Comparison of ENCODE assay signal across 9 cellular contexts in genomic region chr3:176867681-176868663, GRCh38.
DNase-seq lines count a peak whose midpoint lies in the region; ATAC-seq and TF ChIP-seq lines count a peak whose summit lies in the region.
"Had no signal": no experiment of that assay in that cellular context is flagged by ENCODE, and none has a peak within 500 bp of the region (broad histone marks: within the 10 kb centered on the region; RNA-seq: fewer than 3 reads in every experiment).

No MANE protein-coding gene starts in this region.

- intact Hi-C loops in mammary epithelial cell (cut with micrococcal nuclease) = no loop called here
- intact Hi-C loops in activated CD8-positive, alpha-beta T cell treated with anti-CD3 and anti-CD28 coated beads for 36 hours (cut with micrococcal nuclease) = no loop called here

- no peaks in the 10 kb centered on the region for H3K4me1 ChIP-seq in mammary epithelial cell (ENCODE audit: insufficient read depth, low read length)

- TF ChIP-seq CTCF in mammary epithelial cell (conservative IDR thresholded peaks at IDR 0.05 in 1 of 2, IDR thresholded peaks at IDR 0.05 in 1 of 2; ENCODE audit: extremely low read depth in 1 of 2, insufficient read depth in 1 of 2, low read depth in 1 of 2, low read length in 2 of 2) = no peak
- no peak for TF ChIP-seq CTCF in activated CD8-positive, alpha-beta T cell treated with anti-CD3 and anti-CD28 coated beads for 36 hours (IDR thresholded peaks at IDR 0.05)

- no peak overlapping the region for H3K4me3 ChIP-seq in mammary epithelial cell (replicated peaks in 1 of 3; ENCODE audit: insufficient read depth in 1 of 3, low read depth in 2 of 3, low read length in 3 of 3)

- peak overlapping the region; percentile 25 for H2AFZ ChIP-seq in mammary epithelial cell (ENCODE audit: low read depth, low read length)

- no peaks in the 10 kb centered on the region for H3K9me3 ChIP-seq in mammary epithelial cell (replicated peaks; ENCODE audit: insufficient read depth, low read length)

- H4K20me1 ChIP-seq in mammary epithelial cell (ENCODE audit: insufficient read depth, low read length) = no peaks in the 10 kb centered on the region

- no peak overlapping the region for H3K27ac ChIP-seq in mammary epithelial cell (ENCODE audit: insufficient read depth, low read depth, low read length)

- peaks cover 5% of the 10 kb centered on the region for H3K9me3 Mint-ChIP-seq in stimulated activated memory B cell treated with anti-CD40 and anti-IgM and Interleukin-4, amounts not matched to agents 10 μg/mL and 1 μg/mL and 100 μg/mL, for 72 hours
- H3K9me3 Mint-ChIP-seq in activated CD8-positive, alpha-beta T cell treated with anti-CD3 and anti-CD28 coated beads for 36 hours = peaks cover 5% of the 10 kb centered on the region

- no peak overlapping the region for H3K27ac Mint-ChIP-seq in stimulated activated memory B cell treated with anti-CD40 and anti-IgM and Interleukin-4, amounts not matched to agents 10 μg/mL and 1 μg/mL and 100 μg/mL, for 72 hours
- no peak overlapping the region for H3K27ac Mint-ChIP-seq in activated CD8-positive, alpha-beta T cell treated with anti-CD3 and anti-CD28 coated beads for 36 hours

- dilution Hi-C loops in mammary epithelial cell (cut with HindIII; ENCODE audit: low sequenced_read_pairs) = no loop called here

- CTCF ChIA-PET in mammary epithelial cell (lab: Charles Lee; ENCODE audit: low non-redundant PET) = no interaction called here
- CTCF ChIA-PET in activated CD8-positive, alpha-beta T cell treated with anti-CD3 and anti-CD28 coated beads for 36 hours (lab: Charles Lee) = interaction anchor here (1.5 kb wide), 1 partner anchor 71 kb away, joined by 4 read pairs; no protein-coding TSS in a partner anchor

- no peaks in the 10 kb centered on the region for H3K79me2 ChIP-seq in mammary epithelial cell (ENCODE audit: insufficient read depth, low read length)

- H3K4me3 Mint-ChIP-seq in stimulated activated memory B cell treated with anti-CD40 and anti-IgM and Interleukin-4, amounts not matched to agents 10 μg/mL and 1 μg/mL and 100 μg/mL, for 72 hours = no peak overlapping the region
- H3K4me3 Mint-ChIP-seq in activated CD8-positive, alpha-beta T cell treated with anti-CD3 and anti-CD28 coated beads for 36 hours = no peak overlapping the region

- H3K36me3 ChIP-seq in mammary epithelial cell (ENCODE audit: insufficient read depth, low read length) = no peaks in the 10 kb centered on the region

- ATAC-seq in stimulated activated memory B cell treated with anti-CD40 and anti-IgM and Interleukin-4, amounts not matched to agents 10 μg/mL and 1 μg/mL and 100 μg/mL, for 72 hours = peak; percentile 36
- ATAC-seq in activated CD8-positive, alpha-beta T cell treated with anti-CD3 and anti-CD28 coated beads for 36 hours = no peak
- no peak for ATAC-seq in GM21737 (IDR thresholded peaks at IDR 0.05; ENCODE audit: unreplicated experiment)
- ATAC-seq: stimulated activated naive CD8-positive, alpha-beta T cell treated with anti-CD3 and anti-CD28 coated beads, Interleukin-15, Interleukin-2, amounts not matched to agents 100 U/mL and 50 U/mL, for 24 hours had no signal

- in situ Hi-C loops in mammary epithelial cell (cut with MboI; ENCODE audit: low sequenced_read_pairs in 2 of 2) = no loop called here

- H3K4me1 Mint-ChIP-seq in stimulated activated memory B cell treated with anti-CD40 and anti-IgM and Interleukin-4, amounts not matched to agents 10 μg/mL and 1 μg/mL and 100 μg/mL, for 72 hours = peaks cover 8% of the 10 kb centered on the region
- H3K4me1 Mint-ChIP-seq in activated CD8-positive, alpha-beta T cell treated with anti-CD3 and anti-CD28 coated beads for 36 hours (ENCODE audit: low read depth) = peaks cover 2% of the 10 kb centered on the region

- DNase-seq in M059J (ENCODE audit: low read depth) (peak; percentile 29), NCI-H2196 (lab: John Stamatoyannopoulos, UW; ENCODE audit: unreplicated experiment) (peak; percentile 77), mammary epithelial cell (peak; percentile 68), T-helper 2 cell (no peak)
- DNase-seq in activated CD8-positive, alpha-beta T cell treated with anti-CD3 and anti-CD28 coated beads for 36 hours = no peak
- DNase-seq: activated CD8-positive, alpha-beta memory T cell treated with anti-CD3 and anti-CD28 coated beads for 24 hours; stimulated activated naive CD8-positive, alpha-beta T cell treated with anti-CD3 and anti-CD28 coated beads, Interleukin-15, Interleukin-2, amounts not matched to agents 100 U/mL and 50 U/mL, for 24 hours had no signal

- H3K36me3 Mint-ChIP-seq in stimulated activated memory B cell treated with anti-CD40 and anti-IgM and Interleukin-4, amounts not matched to agents 10 μg/mL and 1 μg/mL and 100 μg/mL, for 72 hours = no peaks in the 10 kb centered on the region
- no peaks in the 10 kb centered on the region for H3K36me3 Mint-ChIP-seq in activated CD8-positive, alpha-beta T cell treated with anti-CD3 and anti-CD28 coated beads for 36 hours (ENCODE audit: low read depth)

- no peaks in the 10 kb centered on the region for H3K27me3 Mint-ChIP-seq in stimulated activated memory B cell treated with anti-CD40 and anti-IgM and Interleukin-4, amounts not matched to agents 10 μg/mL and 1 μg/mL and 100 μg/mL, for 72 hours
- no peaks in the 10 kb centered on the region for H3K27me3 Mint-ChIP-seq in activated CD8-positive, alpha-beta T cell treated with anti-CD3 and anti-CD28 coated beads for 36 hours

- 39% methylated on average over 6 of the region's 7 CpGs for WGBS in mammary epithelial cell (ENCODE audit: low coverage, missing lambda C conversion rate)

- H3K9ac ChIP-seq in mammary epithelial cell (ENCODE audit: insufficient read depth, low read length) = no peak overlapping the region

- H3K4me2 ChIP-seq in mammary epithelial cell (ENCODE audit: insufficient read depth, low read depth, low read length) = no peak overlapping the region

- no peaks in the 10 kb centered on the region for H3K27me3 ChIP-seq in mammary epithelial cell (ENCODE audit: insufficient read depth, low read length)

- POLR2A ChIA-PET in activated CD8-positive, alpha-beta T cell treated with anti-CD3 and anti-CD28 coated beads for 36 hours (lab: Charles Lee) = no interaction called here

- BruUV-seq in mammary epithelial cell (replicated peaks; lab: Mats Ljungman, UMichigan) = no TSS peak

Comparison
In these comparisons a context has a peak if more than half of its experiments do, and no peak if none do; other contexts are left out.
1. DNase-seq: peak in M059J (single experiment), NCI-H2196 (single experiment) and mammary epithelial cell (single experiment); none in activated CD8-positive, alpha-beta T cell treated with anti-CD3 and anti-CD28 coated beads for 36 hours (single experiment) and T-helper 2 cell (0 of 5).